ENCODE assay signal across 24 cellular contexts in the genomic region with DNA sequence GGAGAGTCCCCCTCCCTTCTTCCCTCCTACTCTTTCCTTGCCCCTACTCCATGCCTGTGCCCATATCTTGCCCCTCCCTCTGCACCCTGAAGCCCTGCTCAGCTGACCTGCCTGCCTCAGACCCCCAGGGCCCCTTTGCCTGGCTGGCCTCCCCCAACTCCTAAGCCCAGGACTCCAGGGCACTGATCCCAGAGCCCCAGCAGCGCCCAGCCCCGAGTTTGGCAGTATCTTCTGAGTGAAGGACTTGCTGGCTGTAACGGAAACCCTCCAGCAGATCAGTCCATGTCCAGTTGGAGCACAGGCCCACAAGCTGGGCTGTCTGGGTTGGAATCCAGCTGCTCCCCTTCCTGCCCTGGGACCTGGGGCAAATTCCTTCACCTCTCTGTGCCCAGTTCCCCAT. TPM values are rescaled to one million over a fixed set of nuclear protein-coding genes. Genes with fewer than 3 reads are reported as not detected.
DNase-seq lines count a peak whose midpoint lies in the region; ATAC-seq, FAIRE-seq and TF ChIP-seq lines count a peak whose summit lies in the region.
"Had no signal": no experiment of that assay in that cellular context is flagged by ENCODE, and none has a peak within 500 bp of the region (broad histone marks: within the 10 kb centered on the region; RNA-seq: fewer than 3 reads in every experiment).

No MANE protein-coding gene starts in this region.

- H3K27me3 ChIP-seq in astrocyte (ENCODE audit: insufficient read depth, low read length): no peaks in the 10 kb centered on the region
- H3K27me3 ChIP-seq: BLaER1 had no signal

- H3K36me3 Mint-ChIP-seq in astrocyte (ENCODE audit: low read depth, unreplicated experiment): peaks cover 8% of the 10 kb centered on the region
- H3K36me3 Mint-ChIP-seq in nephron (ENCODE audit: low read depth): peaks cover 4% of the 10 kb centered on the region

- no peak overlapping the region for H2AFZ ChIP-seq in astrocyte (ENCODE audit: low read depth, low read length)
- H2AFZ ChIP-seq: PC-9 had no signal

- no peak overlapping the region for H3K27ac ChIP-seq in astrocyte (ENCODE audit: low read depth, low read length)
- H3K27ac ChIP-seq: BLaER1, KMS-11, PC-9 had no signal

- H3K4me2 ChIP-seq in astrocyte (ENCODE audit: low read length): no peak overlapping the region
- H3K4me2 ChIP-seq: BLaER1, KMS-11, PC-9, SK-N-SH had no signal

- H3K4me1 Mint-ChIP-seq in astrocyte (ENCODE audit: low read depth, unreplicated experiment) (peaks cover 29% of the 10 kb centered on the region), nephron (peaks cover 72% of the 10 kb centered on the region)

- TF ChIP-seq CTCF in astrocyte (IDR thresholded peaks at IDR 0.05; ENCODE audit: insufficient read depth, low read depth, low read length) (no peak), nephron (IDR thresholded peaks at IDR 0.05; ENCODE audit: unreplicated experiment in 3 of 3) (no peak)

- FAIRE-seq in astrocyte (lab: Jason Lieb, UNC) (no peak), urothelium cell line (lab: Jason Lieb, UNC) (peak; percentile 23)
- FAIRE-seq: GM19239 had no signal

- H3K9me3 ChIP-seq in astrocyte (ENCODE audit: insufficient read depth, low read depth, low read length): peaks cover 6% of the 10 kb centered on the region

- peaks cover 20% of the 10 kb centered on the region for H3K4me1 ChIP-seq in astrocyte (ENCODE audit: insufficient read depth, low read length)

- intact Hi-C loops in left ventricle myocardium superior (cut with micrococcal nuclease): loop anchor here (10.0 kb wide), 2 partner anchors 55 to 165 kb away; no protein-coding TSS in a partner anchor
- intact Hi-C loops in Right ventricle myocardium inferior (cut with DNase I): no loop called here

- H4K20me1 ChIP-seq in astrocyte (ENCODE audit: insufficient read depth, low read length): no peaks in the 10 kb centered on the region
- H4K20me1 ChIP-seq: BLaER1 had no signal

- no peak overlapping the region for H3K9ac ChIP-seq in astrocyte (ENCODE audit: low read length)
- H3K9ac ChIP-seq: BLaER1, KMS-11, SK-N-SH had no signal

- H3K27me3 Mint-ChIP-seq in astrocyte (ENCODE audit: low read depth, unreplicated experiment) (peaks cover 6% of the 10 kb centered on the region), nephron (ENCODE audit: low read depth) (peaks cover 15% of the 10 kb centered on the region)

- no peak overlapping the region for H3K4me3 ChIP-seq in astrocyte (ENCODE audit: insufficient read depth, low read depth, low read length)
- H3K4me3 ChIP-seq: BLaER1, PC-9 had no signal

- H3K4me3 Mint-ChIP-seq in astrocyte (ENCODE audit: unreplicated experiment) (no peak overlapping the region), nephron (no peak overlapping the region)
- H3K4me3 Mint-ChIP-seq: CD4-positive, CD25-positive, alpha-beta regulatory T cell had no signal

- H3K79me2 ChIP-seq in astrocyte (ENCODE audit: insufficient read depth, low read length): no peaks in the 10 kb centered on the region

- peak; percentile 14 for ATAC-seq in left ventricle myocardium superior
- ATAC-seq in Right ventricle myocardium inferior: no peak

- peaks cover 19% of the 10 kb centered on the region for H3K9me3 Mint-ChIP-seq in astrocyte (ENCODE audit: unreplicated experiment)
- peaks cover 11% of the 10 kb centered on the region for H3K9me3 Mint-ChIP-seq in nephron

- H3K27ac Mint-ChIP-seq in astrocyte (ENCODE audit: unreplicated experiment) (peak overlapping the region; percentile 26), nephron (peak overlapping the region in 2 of 3 experiments; percentile 80 to 94)
- H3K27ac Mint-ChIP-seq: CD4-positive, CD25-positive, alpha-beta regulatory T cell; IgD-negative memory B cell had no signal

- no peaks in the 10 kb centered on the region for H3K36me3 ChIP-seq in astrocyte (ENCODE audit: insufficient read depth, low read length)
- H3K36me3 ChIP-seq: BLaER1 had no signal

- no peak for DNase-seq in left ventricle myocardium superior
- no peak for DNase-seq in Right ventricle myocardium inferior (ENCODE audit: missing footprints)
- DNase-seq in astrocyte (ENCODE audit: low read depth): no peak
- no peak for DNase-seq in urothelium cell line (ENCODE audit: low spot score)
- DNase-seq in NCI-H1436 treated with DMSO at 0.1 percent for 48 hours (lab: John Stamatoyannopoulos, UW): no peak
- no peak for DNase-seq in activated effector memory CD4-positive, alpha-beta T cell treated with Interleukin-2 at 50 U/mL for 16 hours
- no peak for DNase-seq in activated CD8-positive, alpha-beta memory T cell treated with anti-CD3 and anti-CD28 coated beads for 24 hours
- DNase-seq: CD4-positive, CD25-positive, alpha-beta regulatory T cell; MM.1S; NCI-H1694 treated with DMSO at 0.1 percent for 48 hours; NCI-H2081 treated with DMSO at 0.1 percent for 48 hours; NCI-H2171 treated with DMSO at 0.1 percent for 48 hours; NCI-H524 treated with DMSO at 0.1 percent for 48 hours; NCI-H774; PC-9; RPMI8226; SIG-M5; SK-N-SH; SW 1271 had no signal

RNA-seq across cellular contexts. Expression of gene MCFD2, which starts 46.0 kb away (rescaled TPM):
- total RNA-seq in left ventricle myocardium superior: 65.6 TPM
- 66.1 TPM for total RNA-seq in Right ventricle myocardium inferior
- 161 and 165 TPM in 2 replicates for total RNA-seq in astrocyte
